Comparison of ENCODE assay signal across 1 cellular context in genomic region chr6:32972353-32973143, GRCh38.
TF ChIP-seq lines count a peak whose summit lies in the region.

No MANE protein-coding gene starts in this region.

TF ChIP-seq in HepG2, 621 proteins besides CTCF, POLR2A, EP300 and RAD21 (continued from another document and continues in another):
- TF ChIP-seq SNAPC4 (CRISPR knock-in tag; IDR thresholded peaks at IDR 0.05) (0 out of 2 replicates have a peak, but pooled peaks have one; percentile 0), SIX4 (CRISPR knock-in tag; IDR thresholded peaks at IDR 0.05) (no peak), ZBTB21 (CRISPR knock-in tag; IDR thresholded peaks at IDR 0.05) (no peak), ZNF280B (CRISPR knock-in tag; IDR thresholded peaks at IDR 0.05; ENCODE audit: borderline replicate concordance) (peak; percentile 61; the same call in 1 of the 2 replicates), GTF2F1 (IDR thresholded peaks at IDR 0.05; ENCODE audit: low read length) (no peak), ZNF44 (CRISPR knock-in tag; IDR thresholded peaks at IDR 0.05) (no peak; the same call in 1 of the 2 replicates), PAX8 (CRISPR knock-in tag; IDR thresholded peaks at IDR 0.05; ENCODE audit: borderline replicate concordance) (0 out of 2 replicates have a peak, but pooled peaks have one; percentile 27), CREM (IDR thresholded peaks at IDR 0.05) (no peak), CREM (CRISPR knock-in tag; IDR thresholded peaks at IDR 0.05) (no peak), KAT8 (CRISPR knock-in tag; IDR thresholded peaks at IDR 0.05) (no peak), ZNF577 (CRISPR knock-in tag; IDR thresholded peaks at IDR 0.05; ENCODE audit: borderline replicate concordance, low read depth) (no peak), ZSCAN21 (CRISPR knock-in tag; IDR thresholded peaks at IDR 0.05; ENCODE audit: borderline replicate concordance) (peak; percentile 58; the same call in 1 of the 2 replicates), NBN (conservative IDR thresholded peaks at IDR 0.05) (no peak), ZNF558 (CRISPR knock-in tag; IDR thresholded peaks at IDR 0.05; ENCODE audit: borderline replicate concordance) (no peak; the same call in 1 of the 2 replicates), TRIM24 (CRISPR knock-in tag; IDR thresholded peaks at IDR 0.05) (no peak), ZNF879 (CRISPR knock-in tag; IDR thresholded peaks at IDR 0.05) (0 out of 2 replicates have a peak, but pooled peaks have one; percentile 33), ZNF646 (CRISPR knock-in tag; IDR thresholded peaks at IDR 0.05) (no peak), HMG20A (CRISPR knock-in tag; IDR thresholded peaks at IDR 0.05; ENCODE audit: borderline replicate concordance) (no peak), SMARCE1 (IDR thresholded peaks at IDR 0.05; ENCODE audit: borderline replicate concordance) (no peak), BCL6 (CRISPR knock-in tag; IDR thresholded peaks at IDR 0.05) (no peak), MBNL3 (CRISPR knock-in tag; conservative IDR thresholded peaks at IDR 0.05) (no peak), ZNF607 (CRISPR knock-in tag; IDR thresholded peaks at IDR 0.05; ENCODE audit: borderline replicate concordance) (no peak), RAD51 (IDR thresholded peaks at IDR 0.05; ENCODE audit: borderline replicate concordance) (no peak), ZBTB8A (CRISPR knock-in tag; IDR thresholded peaks at IDR 0.05; ENCODE audit: borderline replicate concordance, low read depth) (no peak; the same call in 1 of the 2 replicates), MAFF (IDR thresholded peaks at IDR 0.05; ENCODE audit: low read depth, low read length) (no peak), ZNF484 (CRISPR knock-in tag; IDR thresholded peaks at IDR 0.05; ENCODE audit: borderline replicate concordance, low read depth) (peak; percentile 16; the same call in 1 of the 2 replicates), ZNF441 (CRISPR knock-in tag; IDR thresholded peaks at IDR 0.05; ENCODE audit: borderline replicate concordance) (0 out of 2 replicates have a peak, but pooled peaks have one; percentile 18), ZNF382 (CRISPR knock-in tag; IDR thresholded peaks at IDR 0.05; ENCODE audit: borderline replicate concordance) (no peak), ZNF264 (CRISPR knock-in tag; IDR thresholded peaks at IDR 0.05) (no peak), ZNF713 (CRISPR knock-in tag; IDR thresholded peaks at IDR 0.05) (peak; percentile 33), HNRNPH1 (optimal IDR thresholded peaks at IDR 0.05; ENCODE audit: low read depth, low read length) (no peak), ZNF772 (CRISPR knock-in tag; IDR thresholded peaks at IDR 0.05) (peak; percentile 47; the same call in 1 of the 2 replicates), ZBTB1 (CRISPR knock-in tag; IDR thresholded peaks at IDR 0.05; ENCODE audit: borderline replicate concordance) (no peak), THYN1 (CRISPR knock-in tag; IDR thresholded peaks at IDR 0.05; ENCODE audit: borderline replicate concordance, low read depth) (0 out of 2 replicates have a peak, but pooled peaks have one; percentile 57), FOSL1 (CRISPR knock-in tag; IDR thresholded peaks at IDR 0.05; ENCODE audit: borderline replicate concordance) (no peak), CEBPB (IDR thresholded peaks at IDR 0.05; ENCODE audit: borderline replicate concordance, low read depth, low read length) (no peak), KLF16 (CRISPR knock-in tag; IDR thresholded peaks at IDR 0.05) (no peak), ZIK1 (CRISPR knock-in tag; IDR thresholded peaks at IDR 0.05; ENCODE audit: borderline replicate concordance, low read depth) (no peak), MED1 (CRISPR knock-in tag; IDR thresholded peaks at IDR 0.05) (no peak), REST (IDR thresholded peaks at IDR 0.05; ENCODE audit: borderline replicate concordance in 1 of 2, low read depth in 1 of 2, low read length in 2 of 2) (no peak), GMEB2 (CRISPR knock-in tag; IDR thresholded peaks at IDR 0.05; ENCODE audit: low read depth) (no peak), ZMYM4 (CRISPR knock-in tag; IDR thresholded peaks at IDR 0.05) (no peak), DMTF1 (CRISPR knock-in tag; IDR thresholded peaks at IDR 0.05) (no peak), NAIF1 (CRISPR knock-in tag; IDR thresholded peaks at IDR 0.05; ENCODE audit: borderline replicate concordance) (no peak)
